In the genomic region with DNA sequence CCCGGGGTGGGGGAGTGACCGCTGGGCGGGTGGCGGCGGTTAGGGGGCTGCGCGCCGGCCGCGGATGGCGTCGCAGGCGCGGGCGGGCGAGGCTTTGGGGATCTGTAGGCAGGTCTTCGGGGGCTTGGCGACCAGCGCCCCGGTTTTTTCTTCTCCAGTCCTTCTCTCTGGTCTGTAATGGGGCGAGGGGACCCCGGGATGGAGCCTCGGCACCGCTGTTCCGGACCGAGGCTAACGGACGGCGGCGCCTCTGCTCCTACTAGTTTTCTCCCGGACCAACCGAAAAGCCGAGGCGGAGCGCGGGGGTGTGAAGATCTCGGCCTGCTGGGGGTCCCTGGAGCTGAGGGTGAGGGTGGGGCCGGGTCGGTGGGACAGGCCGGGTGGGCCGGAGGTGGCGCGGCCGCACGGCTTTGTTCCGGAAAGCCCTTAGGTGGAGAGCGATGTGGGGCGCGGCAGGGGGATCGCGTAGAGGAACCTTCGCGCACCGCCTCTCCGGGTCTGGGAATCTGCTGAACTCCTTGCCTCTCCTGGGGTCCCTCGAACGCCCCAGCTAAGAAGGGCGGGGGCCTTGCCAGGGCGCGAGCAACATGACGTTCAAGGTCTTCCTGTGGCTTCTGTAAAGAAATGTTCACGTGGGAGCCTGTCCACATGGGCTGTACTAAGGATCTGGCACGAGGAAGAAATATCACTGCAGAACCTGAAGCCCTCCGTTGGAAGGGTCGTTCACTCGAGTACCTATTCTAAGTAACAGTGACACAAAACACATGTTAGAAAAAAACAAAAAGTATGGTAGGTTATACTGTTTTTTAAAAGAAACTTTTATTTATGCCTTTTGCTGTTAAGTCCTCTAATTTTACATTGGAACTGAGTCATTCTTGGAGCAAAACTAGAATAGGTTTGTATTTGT, we compare ENCODE assay signal across 8 cellular contexts. TPM values are rescaled to one million over a fixed set of nuclear protein-coding genes. Genes with fewer than 3 reads are reported as not detected.
DNase-seq lines count a peak whose midpoint lies in the region; ATAC-seq, FAIRE-seq and TF ChIP-seq lines count a peak whose summit lies in the region.

No MANE protein-coding gene starts in this region.

- peak overlapping the region; percentile 96 to 100 (median 98) for H3K4me3 Mint-ChIP-seq in CD4-positive, CD25-positive, alpha-beta regulatory T cell
- H3K4me3 Mint-ChIP-seq in activated T-helper 1 cell treated with anti-CD3 and anti-CD28 coated beads, Interleukin-12 subunit alpha, Interleukin-12 subunit beta, Interleukin-2, Interleukin-4 antibody, amounts not matched to agents 30 ng/mL and 10 ng/mL and 1 ng/mL, durations not matched to agents 14 hours and 24 hours and 36 hours = peak overlapping the region; percentile 99
- H3K4me3 Mint-ChIP-seq in nephron = peak overlapping the region; percentile 98 to 100 (median 99)

- peak; percentile 40 to 52 for ATAC-seq in CD4-positive, CD25-positive, alpha-beta regulatory T cell (ENCODE audit: low read depth in 2 of 2)
- peak; percentile 28 for ATAC-seq in GM19452 (IDR thresholded peaks at IDR 0.05; ENCODE audit: unreplicated experiment)
- peak; percentile 21 for ATAC-seq in HG03571 (IDR thresholded peaks at IDR 0.05; ENCODE audit: unreplicated experiment)

- peak overlapping the region; percentile 98 for H3K27ac ChIP-seq in CD4-positive, CD25-positive, alpha-beta regulatory T cell (ENCODE audit: insufficient read depth, low read length, poor library complexity, severe bottlenecking)

- H3K4me3 ChIP-seq in CD4-positive, CD25-positive, alpha-beta regulatory T cell (ENCODE audit: low read depth, low read length) = peak overlapping the region; percentile 96

- H3K27ac Mint-ChIP-seq in CD4-positive, CD25-positive, alpha-beta regulatory T cell = peak overlapping the region; percentile 100
- H3K27ac Mint-ChIP-seq in activated T-helper 1 cell treated with anti-CD3 and anti-CD28 coated beads, Interleukin-12 subunit alpha, Interleukin-12 subunit beta, Interleukin-2, Interleukin-4 antibody, amounts not matched to agents 30 ng/mL and 10 ng/mL and 1 ng/mL, durations not matched to agents 14 hours and 24 hours and 36 hours = peak overlapping the region; percentile 99
- H3K27ac Mint-ChIP-seq in nephron = peak overlapping the region; percentile 98 to 100 (median 99)

- H3K36me3 ChIP-seq in CD4-positive, CD25-positive, alpha-beta regulatory T cell (ENCODE audit: control insufficient read depth, insufficient read depth, low read length) = peaks cover 3% of the 10 kb centered on the region

- no peaks in the 10 kb centered on the region for H3K9me3 ChIP-seq in CD4-positive, CD25-positive, alpha-beta regulatory T cell (ENCODE audit: control insufficient read depth in 2 of 2, low read length in 2 of 2)

- H3K36me3 Mint-ChIP-seq in CD4-positive, CD25-positive, alpha-beta regulatory T cell = peaks cover 22% of the 10 kb centered on the region
- peaks cover 29% of the 10 kb centered on the region for H3K36me3 Mint-ChIP-seq in activated T-helper 1 cell treated with anti-CD3 and anti-CD28 coated beads, Interleukin-12 subunit alpha, Interleukin-12 subunit beta, Interleukin-2, Interleukin-4 antibody, amounts not matched to agents 30 ng/mL and 10 ng/mL and 1 ng/mL, durations not matched to agents 14 hours and 24 hours and 36 hours (ENCODE audit: low read depth)
- no peaks in the 10 kb centered on the region for H3K36me3 Mint-ChIP-seq in nephron (ENCODE audit: low read depth)

- no peak for TF ChIP-seq CTCF in nephron (IDR thresholded peaks at IDR 0.05; ENCODE audit: unreplicated experiment in 3 of 3)

- H3K4me1 Mint-ChIP-seq in CD4-positive, CD25-positive, alpha-beta regulatory T cell = peaks cover 12 to 36% (median 31%) of the 10 kb centered on the region in 4 donors
- peaks cover 38% of the 10 kb centered on the region for H3K4me1 Mint-ChIP-seq in activated T-helper 1 cell treated with anti-CD3 and anti-CD28 coated beads, Interleukin-12 subunit alpha, Interleukin-12 subunit beta, Interleukin-2, Interleukin-4 antibody, amounts not matched to agents 30 ng/mL and 10 ng/mL and 1 ng/mL, durations not matched to agents 14 hours and 24 hours and 36 hours (ENCODE audit: low read depth)
- H3K4me1 Mint-ChIP-seq in nephron = peaks cover 28% of the 10 kb centered on the region

- DNase-seq in CD4-positive, CD25-positive, alpha-beta regulatory T cell = peak; percentile 49 to 88 (median 77)
- DNase-seq in RCC 7860 (ENCODE audit: low spot score) (peak; percentile 71), fibroblast of peridontal ligament (ENCODE audit: extremely low read depth) (peak; percentile 81)
- DNase-seq in activated T-helper 1 cell treated with anti-CD3 and anti-CD28 coated beads, Interleukin-12 subunit alpha, Interleukin-12 subunit beta, Interleukin-2, Interleukin-4 antibody, amounts not matched to agents 30 ng/mL and 10 ng/mL and 1 ng/mL, durations not matched to agents 14 hours and 24 hours and 36 hours (ENCODE audit: low spot score) = peak; percentile 67
- peak; percentile 56 for DNase-seq in stimulated activated naive CD4-positive, alpha-beta T cell treated with Interleukin-2 at 50 U/mL for 16 hours (lab: John Stamatoyannopoulos, UW)

- H3K27me3 Mint-ChIP-seq in CD4-positive, CD25-positive, alpha-beta regulatory T cell = peaks cover 5% of the 10 kb centered on the region
- no peaks in the 10 kb centered on the region for H3K27me3 Mint-ChIP-seq in activated T-helper 1 cell treated with anti-CD3 and anti-CD28 coated beads, Interleukin-12 subunit alpha, Interleukin-12 subunit beta, Interleukin-2, Interleukin-4 antibody, amounts not matched to agents 30 ng/mL and 10 ng/mL and 1 ng/mL, durations not matched to agents 14 hours and 24 hours and 36 hours (ENCODE audit: insufficient read depth)
- no peaks in the 10 kb centered on the region for H3K27me3 Mint-ChIP-seq in nephron (ENCODE audit: low read depth)

- H3K27me3 ChIP-seq in CD4-positive, CD25-positive, alpha-beta regulatory T cell (ENCODE audit: control insufficient read depth, insufficient read depth, low read length) = no peaks in the 10 kb centered on the region

- intact Hi-C loops in activated T-helper 1 cell treated with anti-CD3 and anti-CD28 coated beads, Interleukin-12 subunit alpha, Interleukin-12 subunit beta, Interleukin-2, Interleukin-4 antibody, amounts not matched to agents 30 ng/mL and 10 ng/mL and 1 ng/mL, durations not matched to agents 14 hours and 24 hours and 36 hours (cut with micrococcal nuclease) = loop anchor here (1.0 to 5.0 kb wide), 10 partner anchors 99 to 1269 kb away; partner anchors contain the start of genes CCDC150, DNAH7 and PGAP1

- H3K4me1 ChIP-seq in CD4-positive, CD25-positive, alpha-beta regulatory T cell (ENCODE audit: control insufficient read depth, insufficient read depth, low read length, poor library complexity, severe bottlenecking) = peaks cover 43% of the 10 kb centered on the region

- H3K9me3 Mint-ChIP-seq in CD4-positive, CD25-positive, alpha-beta regulatory T cell = peaks cover 0 to 2% (median 0%) of the 10 kb centered on the region in 7 donors
- H3K9me3 Mint-ChIP-seq in activated T-helper 1 cell treated with anti-CD3 and anti-CD28 coated beads, Interleukin-12 subunit alpha, Interleukin-12 subunit beta, Interleukin-2, Interleukin-4 antibody, amounts not matched to agents 30 ng/mL and 10 ng/mL and 1 ng/mL, durations not matched to agents 14 hours and 24 hours and 36 hours = no peaks in the 10 kb centered on the region
- H3K9me3 Mint-ChIP-seq in nephron = no peaks in the 10 kb centered on the region

- FAIRE-seq in RCC 7860 (lab: Jason Lieb, UNC) = no peak

RNA-seq across cellular contexts. Expression of gene SLC39A10, which starts 0.9 kb away (rescaled TPM):
- total RNA-seq in CD4-positive, CD25-positive, alpha-beta regulatory T cell = 66.3 TPM
- 10 to 100 TPM in 3 of 4 donors, 1 to 10 TPM in 1; 9.2 to 16.3 (median 11.5) TPM for polyA plus RNA-seq in CD4-positive, CD25-positive, alpha-beta regulatory T cell
- total RNA-seq in activated T-helper 1 cell treated with anti-CD3 and anti-CD28 coated beads, Interleukin-12 subunit alpha, Interleukin-12 subunit beta, Interleukin-2, Interleukin-4 antibody, amounts not matched to agents 30 ng/mL and 10 ng/mL and 1 ng/mL, durations not matched to agents 14 hours and 24 hours and 36 hours = 32.4 and 32.5 TPM in 2 replicates

Comparison
In these comparisons a context has a peak if more than half of its experiments do, and no peak if none do; other contexts are left out.
1. Peak in every context shown above with its lines: DNase-seq, ATAC-seq, H3K4me3 ChIP-seq and H3K27ac ChIP-seq.